Comparison of ENCODE assay signal across 21 cellular contexts in the genomic region with DNA sequence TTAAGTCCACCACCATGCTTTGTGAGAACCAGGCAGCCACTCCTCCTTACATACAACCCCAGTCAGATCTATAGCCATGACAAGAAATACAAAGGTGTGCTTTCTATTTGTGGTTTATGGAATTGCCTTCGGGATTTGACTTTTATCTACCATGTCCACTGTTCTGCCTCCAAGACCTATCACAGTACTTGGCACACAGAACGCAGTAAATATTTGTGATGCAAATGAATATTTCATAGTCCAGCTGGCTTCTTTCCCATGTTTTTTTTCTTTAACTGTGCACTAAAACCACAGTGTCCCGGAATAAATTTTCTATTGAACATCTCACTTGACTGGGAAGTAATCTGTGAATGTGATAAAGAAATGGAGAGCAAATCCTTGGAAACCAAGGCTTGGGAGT.
"Had no signal": no experiment of that assay in that cellular context is flagged by ENCODE, and none has a peak within 500 bp of the region (broad histone marks: within the 10 kb centered on the region; RNA-seq: fewer than 3 reads in every experiment).

No MANE protein-coding gene starts in this region.

- H3K4me3 Mint-ChIP-seq: activated CD4-positive, alpha-beta memory T cell treated with anti-CD3 and anti-CD28 coated beads for 36 hours; activated naive CD4-positive, alpha-beta T cell treated with anti-CD3 and anti-CD28 coated beads, Interleukin-2, amount 10 ng/mL, durations not matched to agents 7 days and 5 days; activated T-cell treated with anti-CD3 and anti-CD28 coated beads, Interleukin-2, amount 50 U/mL, for 72 hours; natural killer cell; stimulated activated effector memory CD8-positive, alpha-beta T cell treated with anti-CD3 and anti-CD28 coated beads, Interleukin-12 subunit alpha, Interleukin-12 subunit beta, amount 100 ng/mL, for 72 hours; stimulated activated naive CD8-positive, alpha-beta T cell treated with anti-CD3 and anti-CD28 coated beads, Interleukin-15, amount 100 ng/mL, for 72 hours had no signal

- H3K27ac ChIP-seq: coronary artery, epithelial cell of prostate, psoas muscle, transverse colon, uterus had no signal

- H3K27ac Mint-ChIP-seq: activated CD4-positive, alpha-beta memory T cell treated with anti-CD3 and anti-CD28 coated beads for 36 hours; activated naive CD4-positive, alpha-beta T cell treated with anti-CD3 and anti-CD28 coated beads, Interleukin-2, amount 10 ng/mL, durations not matched to agents 7 days and 5 days; activated T-cell treated with anti-CD3 and anti-CD28 coated beads, Interleukin-2, amount 50 U/mL, for 72 hours; stimulated activated effector memory CD8-positive, alpha-beta T cell treated with anti-CD3 and anti-CD28 coated beads, Interleukin-12 subunit alpha, Interleukin-12 subunit beta, amount 100 ng/mL, for 72 hours; stimulated activated naive CD8-positive, alpha-beta T cell treated with anti-CD3 and anti-CD28 coated beads, Interleukin-15, amount 100 ng/mL, for 72 hours had no signal

- H3K4me3 ChIP-seq: coronary artery, psoas muscle, transverse colon, uterus had no signal

- ATAC-seq: activated T-cell treated with anti-CD3 and anti-CD28 coated beads, Interleukin-2, amount 50 U/mL, for 72 hours; left ventricle myocardium superior; natural killer cell; psoas muscle; right cardiac atrium; stimulated activated effector memory CD8-positive, alpha-beta T cell treated with anti-CD3 and anti-CD28 coated beads, Interleukin-12 subunit alpha, Interleukin-12 subunit beta, amount 100 ng/mL, for 72 hours; stimulated activated naive CD8-positive, alpha-beta T cell treated with anti-CD3 and anti-CD28 coated beads, Interleukin-15, amount 100 ng/mL, for 72 hours had no signal

- DNase-seq: activated CD4-positive, alpha-beta memory T cell treated with anti-CD3 and anti-CD28 coated beads for 36 hours; activated CD4-positive, alpha-beta T cell treated with anti-CD3 and anti-CD28 coated beads for 48 hours; activated CD4-positive, CD25-positive, alpha-beta regulatory T cell; activated effector memory CD4-positive, alpha-beta T cell treated with Interleukin-2 at 50 U/mL for 16 hours; activated naive CD4-positive, alpha-beta T cell treated with anti-CD3 and anti-CD28 coated beads, Interleukin-2, amount 10 ng/mL, durations not matched to agents 7 days and 5 days; activated T-cell treated with anti-CD3 and anti-CD28 coated beads, Interleukin-2, amount 50 U/mL, for 72 hours; foreskin melanocyte; hippocampal formation; kidney glomerular epithelial cell; left ventricle myocardium superior; midbrain; natural killer cell; psoas muscle; right cardiac atrium; stimulated activated CD4-positive, alpha-beta T cell treated with anti-CD3 and anti-CD28 coated beads, Interleukin-1b, Interleukin-23, amount 100 ng/mL, for 48 hours; stimulated activated naive CD8-positive, alpha-beta T cell treated with anti-CD3 and anti-CD28 coated beads, Interleukin-15, amount 100 ng/mL, for 72 hours; transverse colon; uterus had no signal

- H3K36me3 ChIP-seq: transverse colon, uterus had no signal

- H3K4me1 ChIP-seq: uterus had no signal

- H3K9me3 ChIP-seq: psoas muscle, transverse colon, uterus had no signal

- H3K9me3 Mint-ChIP-seq: activated CD4-positive, alpha-beta memory T cell treated with anti-CD3 and anti-CD28 coated beads for 36 hours; activated naive CD4-positive, alpha-beta T cell treated with anti-CD3 and anti-CD28 coated beads, Interleukin-2, amount 10 ng/mL, durations not matched to agents 7 days and 5 days; activated T-cell treated with anti-CD3 and anti-CD28 coated beads, Interleukin-2, amount 50 U/mL, for 72 hours; natural killer cell; stimulated activated effector memory CD8-positive, alpha-beta T cell treated with anti-CD3 and anti-CD28 coated beads, Interleukin-12 subunit alpha, Interleukin-12 subunit beta, amount 100 ng/mL, for 72 hours; stimulated activated naive CD8-positive, alpha-beta T cell treated with anti-CD3 and anti-CD28 coated beads, Interleukin-15, amount 100 ng/mL, for 72 hours had no signal

- H3K27me3 ChIP-seq: transverse colon, uterus had no signal

- H3K27me3 Mint-ChIP-seq: stimulated activated naive CD8-positive, alpha-beta T cell treated with anti-CD3 and anti-CD28 coated beads, Interleukin-15, amount 100 ng/mL, for 72 hours had no signal

- H3K36me3 Mint-ChIP-seq: activated CD4-positive, alpha-beta memory T cell treated with anti-CD3 and anti-CD28 coated beads for 36 hours; activated naive CD4-positive, alpha-beta T cell treated with anti-CD3 and anti-CD28 coated beads, Interleukin-2, amount 10 ng/mL, durations not matched to agents 7 days and 5 days; natural killer cell; stimulated activated effector memory CD8-positive, alpha-beta T cell treated with anti-CD3 and anti-CD28 coated beads, Interleukin-12 subunit alpha, Interleukin-12 subunit beta, amount 100 ng/mL, for 72 hours had no signal
